ENCODE assay signal across 13 cellular contexts in genomic region chr13:69948016-69948415, GRCh38.
DNase-seq lines count a peak whose midpoint lies in the region; ATAC-seq and TF ChIP-seq lines count a peak whose summit lies in the region.
"Had no signal": no experiment of that assay in that cellular context is flagged by ENCODE, and none has a peak within 500 bp of the region (broad histone marks: within the 10 kb centered on the region; RNA-seq: fewer than 3 reads in every experiment).

No MANE protein-coding gene starts in this region.

- TF ChIP-seq CTCF in GM20000 (IDR thresholded peaks at IDR 0.05; ENCODE audit: extremely low read depth, missing control alignments): no peak
- TF ChIP-seq CTCF in right lobe of liver (IDR thresholded peaks at IDR 0.05): no peak

- ATAC-seq in GM18498 (IDR thresholded peaks at IDR 0.05; ENCODE audit: unreplicated experiment) (peak; percentile 98), HG03039 (IDR thresholded peaks at IDR 0.05; ENCODE audit: unreplicated experiment) (peak; percentile 98), right lobe of liver (no peak), left cardiac atrium (no peak)
- ATAC-seq: activated CD4-positive, CD25-positive, alpha-beta regulatory T cell treated with anti-CD3 and anti-CD28 coated beads, Interleukin-2, amount 50 U/mL, for 24 hours had no signal

- no peaks in the 10 kb centered on the region for H3K9me3 ChIP-seq in right lobe of liver
- H3K9me3 ChIP-seq: thyroid gland had no signal

- 16% methylated on average over 3 of the region's 3 CpGs for WGBS in right lobe of liver (ENCODE audit: insufficient coverage, low coverage, low lambda C conversion rate, missing lambda C conversion rate)

- no peaks in the 10 kb centered on the region for H3K4me1 ChIP-seq in right lobe of liver

- no peaks in the 10 kb centered on the region for H3K27me3 ChIP-seq in right lobe of liver
- H3K27me3 ChIP-seq: thyroid gland had no signal

- no peak overlapping the region for H3K27ac ChIP-seq in right lobe of liver
- H3K27ac ChIP-seq: thyroid gland had no signal

- no peaks in the 10 kb centered on the region for H3K36me3 ChIP-seq in right lobe of liver
- H3K36me3 ChIP-seq: thyroid gland had no signal

- no peak overlapping the region for H3K4me3 ChIP-seq in right lobe of liver
- H3K4me3 ChIP-seq: thyroid gland had no signal

- intact Hi-C loops in right lobe of liver (cut with DNase I): no loop called here
- intact Hi-C loops in left cardiac atrium (cut with DNase I): no loop called here

- DNase-seq in GM20000 (ENCODE audit: low spot score): peak; percentile 14
- peak; percentile 28 for DNase-seq in NAMALWA (ENCODE audit: low spot score)
- no peak for DNase-seq in midbrain (lab: John Stamatoyannopoulos, UW)
- DNase-seq in right lobe of liver: no peak
- no peak for DNase-seq in islet precursor cell
- no peak for DNase-seq in left cardiac atrium
- DNase-seq: activated naive CD4-positive, alpha-beta T cell treated with anti-CD3 and anti-CD28 coated beads, Interleukin-2, amount 50 U/mL, for 16 hours; effector CD4-positive, alpha-beta T cell; stimulated activated CD4-positive, alpha-beta T cell treated with anti-CD3 and anti-CD28 coated beads, Interleukin-4, amount 100 ng/mL, for 4 hours; thyroid gland had no signal

- TF ChIP-seq POLR2A in right lobe of liver (IDR thresholded peaks at IDR 0.05): no peak

Comparison
In these comparisons a context has a peak if more than half of its experiments do, and no peak if none do; other contexts are left out.
1. ATAC-seq: peak in GM18498 (single experiment) and HG03039 (single experiment); none in right lobe of liver (0 of 4) and left cardiac atrium (0 of 2).
2. DNase-seq: peak in GM20000 (single experiment) and NAMALWA (single experiment); none in midbrain (single experiment), right lobe of liver (0 of 3), islet precursor cell (single experiment) and left cardiac atrium (single experiment).